Comparison of ENCODE assay signal across 2 cellular contexts in the genomic region with DNA sequence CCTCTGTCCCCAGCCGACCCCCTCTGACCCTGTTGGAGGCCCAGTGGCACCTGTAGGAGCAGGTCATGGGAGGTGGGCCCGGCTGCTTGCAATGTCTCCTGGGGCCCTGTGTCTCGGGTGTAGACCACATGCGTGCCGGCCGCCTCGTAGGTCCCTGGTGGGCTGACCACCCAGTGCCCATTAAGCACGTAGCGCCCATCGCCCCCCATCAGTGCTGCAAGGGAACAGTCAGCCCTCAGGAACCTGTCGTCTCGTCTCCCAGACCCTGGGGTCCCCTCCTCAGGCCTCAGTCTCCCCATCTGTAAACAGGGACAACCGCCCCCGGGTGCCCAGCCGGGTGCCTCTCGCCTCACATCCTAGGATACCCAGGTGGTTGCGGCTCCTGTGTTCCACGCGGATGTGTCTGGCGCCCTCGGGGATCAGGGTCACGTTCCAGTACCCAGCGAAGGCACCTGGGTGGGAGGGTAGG.
TF ChIP-seq lines count a peak whose summit lies in the region.

No MANE protein-coding gene starts in this region.

TF ChIP-seq in HCT116, 20 proteins besides CTCF, POLR2A, EP300 and RAD21:
- no peak for TF ChIP-seq FOSL1 (IDR thresholded peaks at IDR 0.05; ENCODE audit: low read depth)
- TF ChIP-seq, protein P1, sequence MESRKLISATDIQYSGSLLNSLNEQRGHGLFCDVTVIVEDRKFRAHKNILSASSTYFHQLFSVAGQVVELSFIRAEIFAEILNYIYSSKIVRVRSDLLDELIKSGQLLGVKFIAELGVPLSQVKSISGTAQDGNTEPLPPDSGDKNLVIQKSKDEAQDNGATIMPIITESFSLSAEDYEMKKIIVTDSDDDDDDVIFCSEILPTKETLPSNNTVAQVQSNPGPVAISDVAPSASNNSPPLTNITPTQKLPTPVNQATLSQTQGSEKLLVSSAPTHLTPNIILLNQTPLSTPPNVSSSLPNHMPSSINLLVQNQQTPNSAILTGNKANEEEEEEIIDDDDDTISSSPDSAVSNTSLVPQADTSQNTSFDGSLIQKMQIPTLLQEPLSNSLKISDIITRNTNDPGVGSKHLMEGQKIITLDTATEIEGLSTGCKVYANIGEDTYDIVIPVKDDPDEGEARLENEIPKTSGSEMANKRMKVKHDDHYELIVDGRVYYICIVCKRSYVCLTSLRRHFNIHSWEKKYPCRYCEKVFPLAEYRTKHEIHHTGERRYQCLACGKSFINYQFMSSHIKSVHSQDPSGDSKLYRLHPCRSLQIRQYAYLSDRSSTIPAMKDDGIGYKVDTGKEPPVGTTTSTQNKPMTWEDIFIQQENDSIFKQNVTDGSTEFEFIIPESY (IDR thresholded peaks at IDR 0.05; ENCODE audit: extremely low read depth, insufficient replicate concordance, low read length): no peak
- no peak for TF ChIP-seq CBX3 (IDR thresholded peaks at IDR 0.05; ENCODE audit: low read depth)
- no peak for TF ChIP-seq ZNF274 (IDR thresholded peaks at IDR 0.05; ENCODE audit: low read depth, low read length)
- TF ChIP-seq SIN3A (IDR thresholded peaks at IDR 0.05; ENCODE audit: low read depth): no peak
- TF ChIP-seq TCF7L2 (IDR thresholded peaks at IDR 0.05; ENCODE audit: borderline replicate concordance, extremely low read depth, insufficient read depth, insufficient read length): no peak
- no peak for TF ChIP-seq SRF (IDR thresholded peaks at IDR 0.05; ENCODE audit: low read depth)
- TF ChIP-seq EZH2phosphoT487 (IDR thresholded peaks at IDR 0.05; ENCODE audit: borderline replicate concordance): no peak
- TF ChIP-seq EZH2 (IDR thresholded peaks at IDR 0.05): no peak
- TF ChIP-seq EGR1 (IDR thresholded peaks at IDR 0.05; ENCODE audit: low read depth): no peak
- TF ChIP-seq JUND (IDR thresholded peaks at IDR 0.05): no peak
- TF ChIP-seq ZFX (IDR thresholded peaks at IDR 0.05): no peak
- TF ChIP-seq YY1 (IDR thresholded peaks at IDR 0.05; ENCODE audit: extremely low read depth, insufficient replicate concordance, low read depth, low read length): no peak
- no peak for TF ChIP-seq CEBPB (IDR thresholded peaks at IDR 0.05; ENCODE audit: low read depth)
- TF ChIP-seq, protein P2, sequence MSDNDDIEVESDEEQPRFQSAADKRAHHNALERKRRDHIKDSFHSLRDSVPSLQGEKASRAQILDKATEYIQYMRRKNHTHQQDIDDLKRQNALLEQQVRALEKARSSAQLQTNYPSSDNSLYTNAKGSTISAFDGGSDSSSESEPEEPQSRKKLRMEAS (IDR thresholded peaks at IDR 0.05): no peak

TF ChIP-seq in H1, 55 proteins besides CTCF, POLR2A, EP300 and RAD21:
- TF ChIP-seq, protein P3, sequence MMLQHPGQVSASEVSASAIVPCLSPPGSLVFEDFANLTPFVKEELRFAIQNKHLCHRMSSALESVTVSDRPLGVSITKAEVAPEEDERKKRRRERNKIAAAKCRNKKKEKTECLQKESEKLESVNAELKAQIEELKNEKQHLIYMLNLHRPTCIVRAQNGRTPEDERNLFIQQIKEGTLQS (IDR thresholded peaks at IDR 0.05; ENCODE audit: insufficient read depth, low read depth, low read length): no peak
- TF ChIP-seq RNF2 (IDR thresholded peaks at IDR 0.05; ENCODE audit: borderline replicate concordance, low read depth, low read length, missing control alignments, poor library complexity, severe bottlenecking): no peak
- no peak for TF ChIP-seq NRF1 (IDR thresholded peaks at IDR 0.05; ENCODE audit: low read depth, low read length)
- no peak for TF ChIP-seq SP1 (IDR thresholded peaks at IDR 0.05; ENCODE audit: low read depth, low read length)
- TF ChIP-seq CEBPB (IDR thresholded peaks at IDR 0.05; ENCODE audit: low read depth, low read length): no peak
- TF ChIP-seq JUND (IDR thresholded peaks at IDR 0.05; ENCODE audit: low read length): no peak
- TF ChIP-seq HDAC2 (IDR thresholded peaks at IDR 0.05; ENCODE audit: borderline replicate concordance in 1 of 2, low read depth in 2 of 2, low read length in 2 of 2): no peak
- no peak for TF ChIP-seq BACH1 (IDR thresholded peaks at IDR 0.05; ENCODE audit: low read length)
- no peak for TF ChIP-seq TBP (IDR thresholded peaks at IDR 0.05; ENCODE audit: low read depth, low read length)
- no peak for TF ChIP-seq CHD1 (IDR thresholded peaks at IDR 0.05; ENCODE audit: low read depth, low read length)
- TF ChIP-seq CTBP2 (IDR thresholded peaks at IDR 0.05; ENCODE audit: borderline replicate concordance, insufficient read depth, insufficient read length, low read length): no peak
- no peak for TF ChIP-seq POU5F1 (IDR thresholded peaks at IDR 0.05; ENCODE audit: low read depth, low read length)
- no peak for TF ChIP-seq TCF12 (IDR thresholded peaks at IDR 0.05; ENCODE audit: low read depth, low read length)
- TF ChIP-seq, protein P2 (IDR thresholded peaks at IDR 0.05): no peak
- no peak for TF ChIP-seq EGR1 (IDR thresholded peaks at IDR 0.05; ENCODE audit: borderline replicate concordance, low read depth, low read length)
- no peak for TF ChIP-seq SIN3A (conservative IDR thresholded peaks at IDR 0.05 in 1 of 2, IDR thresholded peaks at IDR 0.05 in 1 of 2; ENCODE audit: low read depth in 1 of 2, low read length in 2 of 2)
- no peak for TF ChIP-seq CBX8 (IDR thresholded peaks at IDR 0.05; ENCODE audit: borderline replicate concordance, low read depth, low read length)
